In the genomic region with DNA sequence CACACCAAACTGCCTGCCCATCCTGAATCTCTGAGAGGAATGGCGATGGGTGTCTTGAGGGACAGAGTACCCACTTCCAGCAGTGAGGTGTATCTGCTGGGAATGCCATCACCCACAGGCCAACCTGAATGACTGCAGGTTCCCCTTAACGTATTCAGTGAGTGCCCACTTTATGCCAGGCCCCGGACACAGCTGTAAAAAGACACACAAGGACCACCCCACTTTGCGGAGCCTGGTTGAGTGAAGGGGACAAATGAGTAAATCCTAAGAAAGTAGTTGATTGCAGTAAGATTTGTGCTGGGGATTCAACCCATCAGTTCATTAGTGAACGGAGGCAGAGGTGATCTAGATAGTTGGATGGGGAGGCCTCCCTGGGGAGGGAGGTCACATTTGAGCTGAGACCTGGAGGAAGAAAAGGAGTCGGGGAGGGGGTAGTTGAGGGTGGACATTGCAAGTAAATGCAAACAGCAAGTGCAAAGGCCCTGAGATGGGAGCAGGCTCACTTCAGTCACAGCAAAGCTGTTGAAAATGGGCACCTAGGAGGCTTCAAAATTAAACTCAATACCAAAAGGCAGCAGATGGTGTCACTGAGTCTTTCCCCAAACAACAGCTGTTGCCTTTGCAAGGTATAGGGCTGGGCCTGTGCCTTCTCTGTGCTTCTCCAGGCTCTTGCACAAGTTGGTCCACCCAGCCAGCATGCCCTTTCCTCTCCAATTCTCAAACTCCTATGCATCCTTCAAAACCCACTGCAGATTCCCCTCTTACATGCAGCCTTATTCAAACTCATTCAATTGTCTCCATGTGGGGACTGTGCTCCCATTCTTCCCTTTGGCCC, we compare ENCODE assay signal across 1 cellular context.
TF ChIP-seq lines count a peak whose summit lies in the region.

No MANE protein-coding gene starts in this region.

TF ChIP-seq in K562, 482 proteins besides CTCF, POLR2A, EP300 and RAD21 (continues in another document):
- TF ChIP-seq POLR3G (IDR thresholded peaks at IDR 0.05; ENCODE audit: extremely low read depth, insufficient read length, insufficient replicate concordance), result no peak
- peak; percentile 61; the same call in 1 of the 2 replicates for TF ChIP-seq ZSCAN32 (CRISPR knock-in tag; IDR thresholded peaks at IDR 0.05)
- TF ChIP-seq SRSF7 (optimal IDR thresholded peaks at IDR 0.05; ENCODE audit: low read depth, low read length), result no peak
- TF ChIP-seq NFXL1 (CRISPR knock-in tag; IDR thresholded peaks at IDR 0.05), result 0 out of 2 replicates have a peak, but pooled peaks have one; percentile 58
- TF ChIP-seq NR2C2 (CRISPR knock-in tag; IDR thresholded peaks at IDR 0.05), result 0 out of 2 replicates have a peak, but pooled peaks have one; percentile 31
- no peak for TF ChIP-seq NR2C2 (tag; IDR thresholded peaks at IDR 0.05)
- 0 out of 2 replicates have a peak, but pooled peaks have one; percentile 59 for TF ChIP-seq ZBTB17 (CRISPR knock-in tag; IDR thresholded peaks at IDR 0.05)
- TF ChIP-seq, protein P1, sequence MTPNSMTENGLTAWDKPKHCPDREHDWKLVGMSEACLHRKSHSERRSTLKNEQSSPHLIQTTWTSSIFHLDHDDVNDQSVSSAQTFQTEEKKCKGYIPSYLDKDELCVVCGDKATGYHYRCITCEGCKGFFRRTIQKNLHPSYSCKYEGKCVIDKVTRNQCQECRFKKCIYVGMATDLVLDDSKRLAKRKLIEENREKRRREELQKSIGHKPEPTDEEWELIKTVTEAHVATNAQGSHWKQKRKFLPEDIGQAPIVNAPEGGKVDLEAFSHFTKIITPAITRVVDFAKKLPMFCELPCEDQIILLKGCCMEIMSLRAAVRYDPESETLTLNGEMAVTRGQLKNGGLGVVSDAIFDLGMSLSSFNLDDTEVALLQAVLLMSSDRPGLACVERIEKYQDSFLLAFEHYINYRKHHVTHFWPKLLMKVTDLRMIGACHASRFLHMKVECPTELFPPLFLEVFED (CRISPR knock-in tag; conservative IDR thresholded peaks at IDR 0.05), result peak; percentile 94
- no peak for TF ChIP-seq ZNF133 (CRISPR knock-in tag; IDR thresholded peaks at IDR 0.05)
- peak; percentile 7; the same call in 1 of the 2 replicates for TF ChIP-seq PHB (CRISPR knock-in tag; IDR thresholded peaks at IDR 0.05)
- peak; percentile 51 for TF ChIP-seq ZEB2 (IDR thresholded peaks at IDR 0.05)
- TF ChIP-seq SMAD1 (IDR thresholded peaks at IDR 0.05; ENCODE audit: low read depth, low read length, partially characterized antibody), result peak; percentile 12
- peak; percentile 67 for TF ChIP-seq ZNF436 (CRISPR knock-in tag; IDR thresholded peaks at IDR 0.05)
- peak; percentile 55 for TF ChIP-seq SUPT5H (IDR thresholded peaks at IDR 0.05)
- TF ChIP-seq, protein P2, sequence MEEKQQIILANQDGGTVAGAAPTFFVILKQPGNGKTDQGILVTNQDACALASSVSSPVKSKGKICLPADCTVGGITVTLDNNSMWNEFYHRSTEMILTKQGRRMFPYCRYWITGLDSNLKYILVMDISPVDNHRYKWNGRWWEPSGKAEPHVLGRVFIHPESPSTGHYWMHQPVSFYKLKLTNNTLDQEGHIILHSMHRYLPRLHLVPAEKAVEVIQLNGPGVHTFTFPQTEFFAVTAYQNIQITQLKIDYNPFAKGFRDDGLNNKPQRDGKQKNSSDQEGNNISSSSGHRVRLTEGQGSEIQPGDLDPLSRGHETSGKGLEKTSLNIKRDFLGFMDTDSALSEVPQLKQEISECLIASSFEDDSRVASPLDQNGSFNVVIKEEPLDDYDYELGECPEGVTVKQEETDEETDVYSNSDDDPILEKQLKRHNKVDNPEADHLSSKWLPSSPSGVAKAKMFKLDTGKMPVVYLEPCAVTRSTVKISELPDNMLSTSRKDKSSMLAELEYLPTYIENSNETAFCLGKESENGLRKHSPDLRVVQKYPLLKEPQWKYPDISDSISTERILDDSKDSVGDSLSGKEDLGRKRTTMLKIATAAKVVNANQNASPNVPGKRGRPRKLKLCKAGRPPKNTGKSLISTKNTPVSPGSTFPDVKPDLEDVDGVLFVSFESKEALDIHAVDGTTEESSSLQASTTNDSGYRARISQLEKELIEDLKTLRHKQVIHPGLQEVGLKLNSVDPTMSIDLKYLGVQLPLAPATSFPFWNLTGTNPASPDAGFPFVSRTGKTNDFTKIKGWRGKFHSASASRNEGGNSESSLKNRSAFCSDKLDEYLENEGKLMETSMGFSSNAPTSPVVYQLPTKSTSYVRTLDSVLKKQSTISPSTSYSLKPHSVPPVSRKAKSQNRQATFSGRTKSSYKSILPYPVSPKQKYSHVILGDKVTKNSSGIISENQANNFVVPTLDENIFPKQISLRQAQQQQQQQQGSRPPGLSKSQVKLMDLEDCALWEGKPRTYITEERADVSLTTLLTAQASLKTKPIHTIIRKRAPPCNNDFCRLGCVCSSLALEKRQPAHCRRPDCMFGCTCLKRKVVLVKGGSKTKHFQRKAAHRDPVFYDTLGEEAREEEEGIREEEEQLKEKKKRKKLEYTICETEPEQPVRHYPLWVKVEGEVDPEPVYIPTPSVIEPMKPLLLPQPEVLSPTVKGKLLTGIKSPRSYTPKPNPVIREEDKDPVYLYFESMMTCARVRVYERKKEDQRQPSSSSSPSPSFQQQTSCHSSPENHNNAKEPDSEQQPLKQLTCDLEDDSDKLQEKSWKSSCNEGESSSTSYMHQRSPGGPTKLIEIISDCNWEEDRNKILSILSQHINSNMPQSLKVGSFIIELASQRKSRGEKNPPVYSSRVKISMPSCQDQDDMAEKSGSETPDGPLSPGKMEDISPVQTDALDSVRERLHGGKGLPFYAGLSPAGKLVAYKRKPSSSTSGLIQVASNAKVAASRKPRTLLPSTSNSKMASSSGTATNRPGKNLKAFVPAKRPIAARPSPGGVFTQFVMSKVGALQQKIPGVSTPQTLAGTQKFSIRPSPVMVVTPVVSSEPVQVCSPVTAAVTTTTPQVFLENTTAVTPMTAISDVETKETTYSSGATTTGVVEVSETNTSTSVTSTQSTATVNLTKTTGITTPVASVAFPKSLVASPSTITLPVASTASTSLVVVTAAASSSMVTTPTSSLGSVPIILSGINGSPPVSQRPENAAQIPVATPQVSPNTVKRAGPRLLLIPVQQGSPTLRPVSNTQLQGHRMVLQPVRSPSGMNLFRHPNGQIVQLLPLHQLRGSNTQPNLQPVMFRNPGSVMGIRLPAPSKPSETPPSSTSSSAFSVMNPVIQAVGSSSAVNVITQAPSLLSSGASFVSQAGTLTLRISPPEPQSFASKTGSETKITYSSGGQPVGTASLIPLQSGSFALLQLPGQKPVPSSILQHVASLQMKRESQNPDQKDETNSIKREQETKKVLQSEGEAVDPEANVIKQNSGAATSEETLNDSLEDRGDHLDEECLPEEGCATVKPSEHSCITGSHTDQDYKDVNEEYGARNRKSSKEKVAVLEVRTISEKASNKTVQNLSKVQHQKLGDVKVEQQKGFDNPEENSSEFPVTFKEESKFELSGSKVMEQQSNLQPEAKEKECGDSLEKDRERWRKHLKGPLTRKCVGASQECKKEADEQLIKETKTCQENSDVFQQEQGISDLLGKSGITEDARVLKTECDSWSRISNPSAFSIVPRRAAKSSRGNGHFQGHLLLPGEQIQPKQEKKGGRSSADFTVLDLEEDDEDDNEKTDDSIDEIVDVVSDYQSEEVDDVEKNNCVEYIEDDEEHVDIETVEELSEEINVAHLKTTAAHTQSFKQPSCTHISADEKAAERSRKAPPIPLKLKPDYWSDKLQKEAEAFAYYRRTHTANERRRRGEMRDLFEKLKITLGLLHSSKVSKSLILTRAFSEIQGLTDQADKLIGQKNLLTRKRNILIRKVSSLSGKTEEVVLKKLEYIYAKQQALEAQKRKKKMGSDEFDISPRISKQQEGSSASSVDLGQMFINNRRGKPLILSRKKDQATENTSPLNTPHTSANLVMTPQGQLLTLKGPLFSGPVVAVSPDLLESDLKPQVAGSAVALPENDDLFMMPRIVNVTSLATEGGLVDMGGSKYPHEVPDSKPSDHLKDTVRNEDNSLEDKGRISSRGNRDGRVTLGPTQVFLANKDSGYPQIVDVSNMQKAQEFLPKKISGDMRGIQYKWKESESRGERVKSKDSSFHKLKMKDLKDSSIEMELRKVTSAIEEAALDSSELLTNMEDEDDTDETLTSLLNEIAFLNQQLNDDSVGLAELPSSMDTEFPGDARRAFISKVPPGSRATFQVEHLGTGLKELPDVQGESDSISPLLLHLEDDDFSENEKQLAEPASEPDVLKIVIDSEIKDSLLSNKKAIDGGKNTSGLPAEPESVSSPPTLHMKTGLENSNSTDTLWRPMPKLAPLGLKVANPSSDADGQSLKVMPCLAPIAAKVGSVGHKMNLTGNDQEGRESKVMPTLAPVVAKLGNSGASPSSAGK (IDR thresholded peaks at IDR 0.05), result no peak
- TF ChIP-seq HOXB6 (CRISPR knock-in tag; IDR thresholded peaks at IDR 0.05; ENCODE audit: borderline replicate concordance), result peak; percentile 23; the same call in 1 of the 2 replicates
- TF ChIP-seq NBN (IDR thresholded peaks at IDR 0.05; ENCODE audit: low read depth), result peak; percentile 15; the same call in 1 of the 2 replicates
- TF ChIP-seq KDM5B (IDR thresholded peaks at IDR 0.05; ENCODE audit: insufficient replicate concordance, low read depth, low read length), result peak; percentile 48
- TF ChIP-seq POLR2AphosphoS5 (IDR thresholded peaks at IDR 0.05; ENCODE audit: control insufficient read depth, insufficient read depth, low read depth, low read length), result no peak
- TF ChIP-seq, protein P3, sequence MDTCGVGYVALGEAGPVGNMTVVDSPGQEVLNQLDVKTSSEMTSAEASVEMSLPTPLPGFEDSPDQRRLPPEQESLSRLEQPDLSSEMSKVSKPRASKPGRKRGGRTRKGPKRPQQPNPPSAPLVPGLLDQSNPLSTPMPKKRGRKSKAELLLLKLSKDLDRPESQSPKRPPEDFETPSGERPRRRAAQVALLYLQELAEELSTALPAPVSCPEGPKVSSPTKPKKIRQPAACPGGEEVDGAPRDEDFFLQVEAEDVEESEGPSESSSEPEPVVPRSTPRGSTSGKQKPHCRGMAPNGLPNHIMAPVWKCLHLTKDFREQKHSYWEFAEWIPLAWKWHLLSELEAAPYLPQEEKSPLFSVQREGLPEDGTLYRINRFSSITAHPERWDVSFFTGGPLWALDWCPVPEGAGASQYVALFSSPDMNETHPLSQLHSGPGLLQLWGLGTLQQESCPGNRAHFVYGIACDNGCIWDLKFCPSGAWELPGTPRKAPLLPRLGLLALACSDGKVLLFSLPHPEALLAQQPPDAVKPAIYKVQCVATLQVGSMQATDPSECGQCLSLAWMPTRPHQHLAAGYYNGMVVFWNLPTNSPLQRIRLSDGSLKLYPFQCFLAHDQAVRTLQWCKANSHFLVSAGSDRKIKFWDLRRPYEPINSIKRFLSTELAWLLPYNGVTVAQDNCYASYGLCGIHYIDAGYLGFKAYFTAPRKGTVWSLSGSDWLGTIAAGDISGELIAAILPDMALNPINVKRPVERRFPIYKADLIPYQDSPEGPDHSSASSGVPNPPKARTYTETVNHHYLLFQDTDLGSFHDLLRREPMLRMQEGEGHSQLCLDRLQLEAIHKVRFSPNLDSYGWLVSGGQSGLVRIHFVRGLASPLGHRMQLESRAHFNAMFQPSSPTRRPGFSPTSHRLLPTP (IDR thresholded peaks at IDR 0.05; ENCODE audit: borderline replicate concordance, extremely low read depth, insufficient read length), result no peak
- TF ChIP-seq, protein P4, sequence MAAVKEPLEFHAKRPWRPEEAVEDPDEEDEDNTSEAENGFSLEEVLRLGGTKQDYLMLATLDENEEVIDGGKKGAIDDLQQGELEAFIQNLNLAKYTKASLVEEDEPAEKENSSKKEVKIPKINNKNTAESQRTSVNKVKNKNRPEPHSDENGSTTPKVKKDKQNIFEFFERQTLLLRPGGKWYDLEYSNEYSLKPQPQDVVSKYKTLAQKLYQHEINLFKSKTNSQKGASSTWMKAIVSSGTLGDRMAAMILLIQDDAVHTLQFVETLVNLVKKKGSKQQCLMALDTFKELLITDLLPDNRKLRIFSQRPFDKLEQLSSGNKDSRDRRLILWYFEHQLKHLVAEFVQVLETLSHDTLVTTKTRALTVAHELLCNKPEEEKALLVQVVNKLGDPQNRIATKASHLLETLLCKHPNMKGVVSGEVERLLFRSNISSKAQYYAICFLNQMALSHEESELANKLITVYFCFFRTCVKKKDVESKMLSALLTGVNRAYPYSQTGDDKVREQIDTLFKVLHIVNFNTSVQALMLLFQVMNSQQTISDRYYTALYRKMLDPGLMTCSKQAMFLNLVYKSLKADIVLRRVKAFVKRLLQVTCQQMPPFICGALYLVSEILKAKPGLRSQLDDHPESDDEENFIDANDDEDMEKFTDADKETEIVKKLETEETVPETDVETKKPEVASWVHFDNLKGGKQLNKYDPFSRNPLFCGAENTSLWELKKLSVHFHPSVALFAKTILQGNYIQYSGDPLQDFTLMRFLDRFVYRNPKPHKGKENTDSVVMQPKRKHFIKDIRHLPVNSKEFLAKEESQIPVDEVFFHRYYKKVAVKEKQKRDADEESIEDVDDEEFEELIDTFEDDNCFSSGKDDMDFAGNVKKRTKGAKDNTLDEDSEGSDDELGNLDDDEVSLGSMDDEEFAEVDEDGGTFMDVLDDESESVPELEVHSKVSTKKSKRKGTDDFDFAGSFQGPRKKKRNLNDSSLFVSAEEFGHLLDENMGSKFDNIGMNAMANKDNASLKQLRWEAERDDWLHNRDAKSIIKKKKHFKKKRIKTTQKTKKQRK (IDR thresholded peaks at IDR 0.05; ENCODE audit: borderline replicate concordance, low read depth, low read length), result no peak
- TF ChIP-seq FOXJ3 (CRISPR knock-in tag; IDR thresholded peaks at IDR 0.05), result no peak
- TF ChIP-seq ZNF589 (CRISPR knock-in tag; IDR thresholded peaks at IDR 0.05; ENCODE audit: low read depth), result 0 out of 2 replicates have a peak, but pooled peaks have one; percentile 27
- no peak for TF ChIP-seq CEBPG (CRISPR knock-in tag; IDR thresholded peaks at IDR 0.05)
- TF ChIP-seq CEBPG (tag; conservative IDR thresholded peaks at IDR 0.05 in 1 of 2, IDR thresholded peaks at IDR 0.05 in 1 of 2), result peak; percentile 22 to 47; a peak in 3 of 4 replicates
- 0 out of 2 replicates have a peak, but pooled peaks have one; percentile 40 for TF ChIP-seq ZNF324 (CRISPR knock-in tag; IDR thresholded peaks at IDR 0.05)
- TF ChIP-seq RHOXF2B (CRISPR knock-in tag; conservative IDR thresholded peaks at IDR 0.05), result peak; percentile 96
- TF ChIP-seq, protein P5, sequence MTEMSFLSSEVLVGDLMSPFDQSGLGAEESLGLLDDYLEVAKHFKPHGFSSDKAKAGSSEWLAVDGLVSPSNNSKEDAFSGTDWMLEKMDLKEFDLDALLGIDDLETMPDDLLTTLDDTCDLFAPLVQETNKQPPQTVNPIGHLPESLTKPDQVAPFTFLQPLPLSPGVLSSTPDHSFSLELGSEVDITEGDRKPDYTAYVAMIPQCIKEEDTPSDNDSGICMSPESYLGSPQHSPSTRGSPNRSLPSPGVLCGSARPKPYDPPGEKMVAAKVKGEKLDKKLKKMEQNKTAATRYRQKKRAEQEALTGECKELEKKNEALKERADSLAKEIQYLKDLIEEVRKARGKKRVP (CRISPR knock-in tag; IDR thresholded peaks at IDR 0.05), result peak; percentile 19; the same call in 1 of the 2 replicates
- TF ChIP-seq, protein P6, sequence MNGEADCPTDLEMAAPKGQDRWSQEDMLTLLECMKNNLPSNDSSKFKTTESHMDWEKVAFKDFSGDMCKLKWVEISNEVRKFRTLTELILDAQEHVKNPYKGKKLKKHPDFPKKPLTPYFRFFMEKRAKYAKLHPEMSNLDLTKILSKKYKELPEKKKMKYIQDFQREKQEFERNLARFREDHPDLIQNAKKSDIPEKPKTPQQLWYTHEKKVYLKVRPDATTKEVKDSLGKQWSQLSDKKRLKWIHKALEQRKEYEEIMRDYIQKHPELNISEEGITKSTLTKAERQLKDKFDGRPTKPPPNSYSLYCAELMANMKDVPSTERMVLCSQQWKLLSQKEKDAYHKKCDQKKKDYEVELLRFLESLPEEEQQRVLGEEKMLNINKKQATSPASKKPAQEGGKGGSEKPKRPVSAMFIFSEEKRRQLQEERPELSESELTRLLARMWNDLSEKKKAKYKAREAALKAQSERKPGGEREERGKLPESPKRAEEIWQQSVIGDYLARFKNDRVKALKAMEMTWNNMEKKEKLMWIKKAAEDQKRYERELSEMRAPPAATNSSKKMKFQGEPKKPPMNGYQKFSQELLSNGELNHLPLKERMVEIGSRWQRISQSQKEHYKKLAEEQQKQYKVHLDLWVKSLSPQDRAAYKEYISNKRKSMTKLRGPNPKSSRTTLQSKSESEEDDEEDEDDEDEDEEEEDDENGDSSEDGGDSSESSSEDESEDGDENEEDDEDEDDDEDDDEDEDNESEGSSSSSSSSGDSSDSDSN (IDR thresholded peaks at IDR 0.05; ENCODE audit: borderline replicate concordance in 1 of 2, low read depth in 2 of 2, low read length in 2 of 2), result peak in 1 of 2 experiments; percentile 29; a peak in 1 of 4 replicates
